In the genomic region with DNA sequence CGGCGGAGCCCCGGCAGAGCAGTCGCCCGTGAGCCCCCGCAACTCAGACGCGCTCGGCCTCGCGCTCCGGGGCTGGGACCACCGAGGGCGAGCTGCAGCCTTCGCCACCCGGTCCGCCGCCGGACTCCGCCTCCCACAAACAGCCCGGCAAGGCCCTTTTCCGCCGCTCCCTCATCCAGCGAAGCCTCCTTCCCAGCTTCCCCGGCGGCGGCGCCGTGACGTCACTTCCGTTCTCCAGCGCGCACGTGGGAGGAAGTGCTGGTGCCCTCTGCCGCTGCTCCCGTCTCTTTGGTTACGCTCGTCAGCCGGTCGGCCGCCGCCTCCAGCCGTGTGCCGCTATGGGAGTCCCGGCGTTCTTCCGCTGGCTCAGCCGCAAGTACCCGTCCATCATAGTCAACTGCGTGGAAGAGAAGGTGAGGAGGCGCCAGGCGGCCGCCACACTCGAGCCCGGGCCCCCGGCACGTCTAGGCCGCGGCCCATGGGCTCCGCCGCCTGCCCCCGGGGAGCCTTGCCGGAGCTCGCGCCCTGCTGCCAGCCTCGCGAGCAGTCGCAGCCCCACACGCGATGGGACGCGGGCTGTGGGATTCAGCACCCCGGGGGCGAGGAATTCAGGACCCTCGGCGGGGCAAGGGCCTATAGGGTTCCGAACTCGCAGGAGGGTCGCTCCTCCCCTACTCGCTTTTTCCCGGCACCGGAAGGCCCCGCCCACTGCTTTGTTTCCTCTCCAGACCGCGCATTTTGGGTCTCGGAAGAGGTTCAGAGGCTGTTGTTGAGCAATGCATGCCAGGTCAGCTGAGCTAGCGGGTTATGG, we compare ENCODE assay signal across 1 cellular context.
TF ChIP-seq lines count a peak whose summit lies in the region.

Gene XRN2, plus strand, starts transcription at position 271 of the 811 bp plus-strand sequence. Its CDS starts 68 bp downstream, at position 339.

TF ChIP-seq in K562, 482 proteins besides CTCF, POLR2A, EP300 and RAD21 (continued from another document and continues in another):
- peak; percentile 94 for TF ChIP-seq CEBPB (tag; IDR thresholded peaks at IDR 0.05)
- TF ChIP-seq RHOXF2B (CRISPR knock-in tag; conservative IDR thresholded peaks at IDR 0.05): no peak
- peak; percentile 67 for TF ChIP-seq L3MBTL2 (IDR thresholded peaks at IDR 0.05)
- no peak; the same call in 1 of the 2 replicates for TF ChIP-seq LCOR (CRISPR knock-in tag; IDR thresholded peaks at IDR 0.05)
- no peak for TF ChIP-seq MCM3 (IDR thresholded peaks at IDR 0.05)
- TF ChIP-seq TCF7L2 (IDR thresholded peaks at IDR 0.05; ENCODE audit: low read depth, low read length): no peak
- TF ChIP-seq GTF2E2 (tag; IDR thresholded peaks at IDR 0.05): no peak
- 0 out of 4 replicates have a peak, but pooled peaks of 1 of the 2 experiments have one; percentile 23 for TF ChIP-seq NRF1 (conservative IDR thresholded peaks at IDR 0.05 in 1 of 2, IDR thresholded peaks at IDR 0.05 in 1 of 2)
- peak; percentile 64; the same call in 1 of the 2 replicates for TF ChIP-seq RAD51 (IDR thresholded peaks at IDR 0.05; ENCODE audit: borderline replicate concordance, low read depth)
- no peak for TF ChIP-seq SAFB (IDR thresholded peaks at IDR 0.05; ENCODE audit: borderline replicate concordance, low read depth, low read length)
- TF ChIP-seq ZNF165 (CRISPR knock-in tag; IDR thresholded peaks at IDR 0.05; ENCODE audit: borderline replicate concordance): no peak
- no peak for TF ChIP-seq ZNF518B (CRISPR knock-in tag; IDR thresholded peaks at IDR 0.05)
- TF ChIP-seq HOXB6 (CRISPR knock-in tag; IDR thresholded peaks at IDR 0.05; ENCODE audit: borderline replicate concordance): no peak
- no peak for TF ChIP-seq ZNF445 (CRISPR knock-in tag; IDR thresholded peaks at IDR 0.05; ENCODE audit: low read depth)
- peak; percentile 26 for TF ChIP-seq SAP30 (IDR thresholded peaks at IDR 0.05; ENCODE audit: borderline replicate concordance, insufficient read depth, low read depth, low read length, poor library complexity, severe bottlenecking)
- no peak for TF ChIP-seq NEUROD1 (IDR thresholded peaks at IDR 0.05; ENCODE audit: borderline replicate concordance, low read depth, low read length, partially characterized antibody)
- no peak for TF ChIP-seq ZNF253 (CRISPR knock-in tag; conservative IDR thresholded peaks at IDR 0.05)
- no peak for TF ChIP-seq ZBTB5 (IDR thresholded peaks at IDR 0.05)
- no peak for TF ChIP-seq ZNF584 (CRISPR knock-in tag; IDR thresholded peaks at IDR 0.05; ENCODE audit: low read depth)
- no peak for TF ChIP-seq DLX4 (CRISPR knock-in tag; IDR thresholded peaks at IDR 0.05)
- TF ChIP-seq CBFB (CRISPR knock-in tag; IDR thresholded peaks at IDR 0.05): no peak
- no peak for TF ChIP-seq KDM1A (IDR thresholded peaks at IDR 0.05)
- no peak for TF ChIP-seq MTA2 (IDR thresholded peaks at IDR 0.05; ENCODE audit: low read depth)
- TF ChIP-seq SREBF2 (CRISPR knock-in tag; IDR thresholded peaks at IDR 0.05): no peak
- TF ChIP-seq, protein P1, sequence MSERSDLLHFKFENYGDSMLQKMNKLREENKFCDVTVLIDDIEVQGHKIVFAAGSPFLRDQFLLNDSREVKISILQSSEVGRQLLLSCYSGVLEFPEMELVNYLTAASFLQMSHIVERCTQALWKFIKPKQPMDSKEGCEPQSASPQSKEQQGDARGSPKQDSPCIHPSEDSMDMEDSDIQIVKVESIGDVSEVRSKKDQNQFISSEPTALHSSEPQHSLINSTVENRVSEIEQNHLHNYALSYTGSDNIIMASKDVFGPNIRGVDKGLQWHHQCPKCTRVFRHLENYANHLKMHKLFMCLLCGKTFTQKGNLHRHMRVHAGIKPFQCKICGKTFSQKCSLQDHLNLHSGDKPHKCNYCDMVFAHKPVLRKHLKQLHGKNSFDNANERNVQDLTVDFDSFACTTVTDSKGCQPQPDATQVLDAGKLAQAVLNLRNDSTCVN (CRISPR knock-in tag; IDR thresholded peaks at IDR 0.05): no peak
- no peak for TF ChIP-seq TEAD4 (IDR thresholded peaks at IDR 0.05; ENCODE audit: low read length)
- no peak for TF ChIP-seq TEAD4 (CRISPR knock-in tag; IDR thresholded peaks at IDR 0.05; ENCODE audit: borderline replicate concordance)
- no peak for TF ChIP-seq SRF (CRISPR knock-in tag; IDR thresholded peaks at IDR 0.05)
- TF ChIP-seq ZNF444 (CRISPR knock-in tag; IDR thresholded peaks at IDR 0.05): no peak
- TF ChIP-seq MIER1 (IDR thresholded peaks at IDR 0.05; ENCODE audit: low read depth): no peak
- no peak for TF ChIP-seq HEY1 (CRISPR knock-in tag; IDR thresholded peaks at IDR 0.05; ENCODE audit: borderline replicate concordance)
- no peak for TF ChIP-seq YBX1 (IDR thresholded peaks at IDR 0.05)
- no peak for TF ChIP-seq SP2 (IDR thresholded peaks at IDR 0.05; ENCODE audit: extremely low read depth, low read depth, low read length, poor library complexity, severe bottlenecking)
- no peak for TF ChIP-seq BRD4 (IDR thresholded peaks at IDR 0.05)
- no peak for TF ChIP-seq HNRNPH1 (optimal IDR thresholded peaks at IDR 0.05; ENCODE audit: low read depth, low read length)
- no peak for TF ChIP-seq TRIM28 (IDR thresholded peaks at IDR 0.05)
- peak; percentile 76 for TF ChIP-seq GMEB1 (CRISPR knock-in tag; IDR thresholded peaks at IDR 0.05)
- TF ChIP-seq, protein P2, sequence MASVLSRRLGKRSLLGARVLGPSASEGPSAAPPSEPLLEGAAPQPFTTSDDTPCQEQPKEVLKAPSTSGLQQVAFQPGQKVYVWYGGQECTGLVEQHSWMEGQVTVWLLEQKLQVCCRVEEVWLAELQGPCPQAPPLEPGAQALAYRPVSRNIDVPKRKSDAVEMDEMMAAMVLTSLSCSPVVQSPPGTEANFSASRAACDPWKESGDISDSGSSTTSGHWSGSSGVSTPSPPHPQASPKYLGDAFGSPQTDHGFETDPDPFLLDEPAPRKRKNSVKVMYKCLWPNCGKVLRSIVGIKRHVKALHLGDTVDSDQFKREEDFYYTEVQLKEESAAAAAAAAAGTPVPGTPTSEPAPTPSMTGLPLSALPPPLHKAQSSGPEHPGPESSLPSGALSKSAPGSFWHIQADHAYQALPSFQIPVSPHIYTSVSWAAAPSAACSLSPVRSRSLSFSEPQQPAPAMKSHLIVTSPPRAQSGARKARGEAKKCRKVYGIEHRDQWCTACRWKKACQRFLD (CRISPR knock-in tag; IDR thresholded peaks at IDR 0.05): peak; percentile 77
- TF ChIP-seq KDM4B (IDR thresholded peaks at IDR 0.05; ENCODE audit: borderline replicate concordance in 2 of 2, low read depth in 1 of 2): no peak; a peak in 1 of 4 replicates
- TF ChIP-seq, protein P3, sequence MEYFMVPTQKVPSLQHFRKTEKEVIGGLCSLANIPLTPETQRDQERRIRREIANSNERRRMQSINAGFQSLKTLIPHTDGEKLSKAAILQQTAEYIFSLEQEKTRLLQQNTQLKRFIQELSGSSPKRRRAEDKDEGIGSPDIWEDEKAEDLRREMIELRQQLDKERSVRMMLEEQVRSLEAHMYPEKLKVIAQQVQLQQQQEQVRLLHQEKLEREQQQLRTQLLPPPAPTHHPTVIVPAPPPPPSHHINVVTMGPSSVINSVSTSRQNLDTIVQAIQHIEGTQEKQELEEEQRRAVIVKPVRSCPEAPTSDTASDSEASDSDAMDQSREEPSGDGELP (CRISPR knock-in tag; IDR thresholded peaks at IDR 0.05; ENCODE audit: borderline replicate concordance): peak; percentile 73; the same call in 1 of the 2 replicates
- no peak for TF ChIP-seq ZNF717 (CRISPR knock-in tag; IDR thresholded peaks at IDR 0.05)
- TF ChIP-seq NCOR1 (IDR thresholded peaks at IDR 0.05): no peak
- TF ChIP-seq JUND (IDR thresholded peaks at IDR 0.05; ENCODE audit: borderline replicate concordance, low read depth, low read length): peak; percentile 93
- peak; percentile 75; the same call in 1 of the 3 replicates for TF ChIP-seq JUND (tag; IDR thresholded peaks at IDR 0.05; ENCODE audit: borderline replicate concordance, low read depth, low read length)
- TF ChIP-seq, protein P4, sequence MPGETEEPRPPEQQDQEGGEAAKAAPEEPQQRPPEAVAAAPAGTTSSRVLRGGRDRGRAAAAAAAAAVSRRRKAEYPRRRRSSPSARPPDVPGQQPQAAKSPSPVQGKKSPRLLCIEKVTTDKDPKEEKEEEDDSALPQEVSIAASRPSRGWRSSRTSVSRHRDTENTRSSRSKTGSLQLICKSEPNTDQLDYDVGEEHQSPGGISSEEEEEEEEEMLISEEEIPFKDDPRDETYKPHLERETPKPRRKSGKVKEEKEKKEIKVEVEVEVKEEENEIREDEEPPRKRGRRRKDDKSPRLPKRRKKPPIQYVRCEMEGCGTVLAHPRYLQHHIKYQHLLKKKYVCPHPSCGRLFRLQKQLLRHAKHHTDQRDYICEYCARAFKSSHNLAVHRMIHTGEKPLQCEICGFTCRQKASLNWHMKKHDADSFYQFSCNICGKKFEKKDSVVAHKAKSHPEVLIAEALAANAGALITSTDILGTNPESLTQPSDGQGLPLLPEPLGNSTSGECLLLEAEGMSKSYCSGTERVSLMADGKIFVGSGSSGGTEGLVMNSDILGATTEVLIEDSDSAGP (CRISPR knock-in tag; IDR thresholded peaks at IDR 0.05): no peak
- TF ChIP-seq TFAM (CRISPR knock-in tag; conservative IDR thresholded peaks at IDR 0.05): no peak
- TF ChIP-seq, protein P5, sequence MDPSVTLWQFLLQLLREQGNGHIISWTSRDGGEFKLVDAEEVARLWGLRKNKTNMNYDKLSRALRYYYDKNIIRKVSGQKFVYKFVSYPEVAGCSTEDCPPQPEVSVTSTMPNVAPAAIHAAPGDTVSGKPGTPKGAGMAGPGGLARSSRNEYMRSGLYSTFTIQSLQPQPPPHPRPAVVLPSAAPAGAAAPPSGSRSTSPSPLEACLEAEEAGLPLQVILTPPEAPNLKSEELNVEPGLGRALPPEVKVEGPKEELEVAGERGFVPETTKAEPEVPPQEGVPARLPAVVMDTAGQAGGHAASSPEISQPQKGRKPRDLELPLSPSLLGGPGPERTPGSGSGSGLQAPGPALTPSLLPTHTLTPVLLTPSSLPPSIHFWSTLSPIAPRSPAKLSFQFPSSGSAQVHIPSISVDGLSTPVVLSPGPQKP (CRISPR knock-in tag; IDR thresholded peaks at IDR 0.05): no peak
